9 cellular contexts compared by ENCODE assay signal in the genomic region with DNA sequence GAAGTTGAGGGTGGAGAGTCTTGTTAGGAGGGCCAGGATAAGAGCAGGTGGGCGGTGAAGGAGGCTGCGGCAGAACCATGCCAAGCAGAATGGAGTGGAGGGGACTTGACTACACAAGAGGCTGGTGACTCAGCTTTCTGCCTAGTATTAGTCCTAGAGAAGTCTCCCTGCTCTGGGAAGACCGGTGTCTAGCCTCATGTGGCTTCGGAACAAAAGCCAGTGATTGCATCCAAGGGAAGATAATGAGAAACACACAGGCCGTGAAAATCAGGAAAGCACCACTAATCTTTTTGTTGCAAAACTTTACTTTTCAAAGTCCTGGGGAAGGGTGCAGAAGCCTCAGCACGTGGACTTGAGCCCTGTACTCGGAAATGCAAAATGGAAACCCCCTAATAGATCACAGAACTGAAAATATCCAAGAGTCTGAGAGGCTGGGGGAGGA. TPM values are rescaled to one million over a fixed set of nuclear protein-coding genes. Genes with fewer than 3 reads are reported as not detected.
DNase-seq lines count a peak whose midpoint lies in the region; ATAC-seq, FAIRE-seq and TF ChIP-seq lines count a peak whose summit lies in the region.
"Had no signal": no experiment of that assay in that cellular context is flagged by ENCODE, and none has a peak within 500 bp of the region (broad histone marks: within the 10 kb centered on the region; RNA-seq: fewer than 3 reads in every experiment).

No MANE protein-coding gene starts in this region.

- H3K9ac ChIP-seq in OCI-LY3 (ENCODE audit: low read length), result no peak overlapping the region

- intact Hi-C loops in gastrocnemius medialis (cut with DNase I; ENCODE audit: low total_unique reads), result no loop called here
- intact Hi-C loops in PC-9 (cut with micrococcal nuclease; ENCODE audit: unreplicated experiment), result no loop called here

- CTCF ChIA-PET in PC-9 (lab: Charles Lee), result no interaction called here
- CTCF ChIA-PET in activated CD4-positive, alpha-beta T cell treated with anti-CD3 and anti-CD28 coated beads, Interleukin-2, amount 10 ng/mL, durations not matched to agents 7 days and 5 days (lab: Charles Lee), result no interaction called here

- no peak overlapping the region for H3K4me3 ChIP-seq in OCI-LY3 (ENCODE audit: low read length)
- H3K4me3 ChIP-seq in gastrocnemius medialis, result no peak overlapping the region
- no peak overlapping the region for H3K4me3 ChIP-seq in PC-9

- H3K79me2 ChIP-seq in OCI-LY3 (ENCODE audit: low read length) (no peaks in the 10 kb centered on the region), PC-9 (ENCODE audit: low read depth) (no peaks in the 10 kb centered on the region)

- no peaks in the 10 kb centered on the region for H4K20me1 ChIP-seq in OCI-LY3 (ENCODE audit: insufficient read depth, low read length)
- H4K20me1 ChIP-seq in PC-9 (ENCODE audit: insufficient read depth), result no peaks in the 10 kb centered on the region

- in situ Hi-C loops in gastrocnemius medialis (cut with MboI; ENCODE audit: low sequenced_read_pairs in 4 of 4), result no loop called here

- peaks cover 16% of the 10 kb centered on the region for H3K27me3 Mint-ChIP-seq in activated CD4-positive, alpha-beta T cell treated with anti-CD3 and anti-CD28 coated beads, Interleukin-2, amount 10 ng/mL, durations not matched to agents 7 days and 5 days

- peak; percentile 9 for FAIRE-seq in GM12891 (lab: Jason Lieb, UNC)

- H3K27ac ChIP-seq in OCI-LY3 (ENCODE audit: low read length), result no peak overlapping the region
- no peak overlapping the region for H3K27ac ChIP-seq in foreskin keratinocyte
- H3K27ac ChIP-seq in gastrocnemius medialis, result no peak overlapping the region
- H3K27ac ChIP-seq in PC-9, result no peak overlapping the region

- peak; percentile 82 for ATAC-seq in foreskin keratinocyte
- peak; percentile 66 to 90 for ATAC-seq in gastrocnemius medialis
- no peak for ATAC-seq in GM18873 (IDR thresholded peaks at IDR 0.05; ENCODE audit: low FRiP score, unreplicated experiment)
- ATAC-seq: activated T-cell treated with anti-CD3 and anti-CD28 coated beads, Interleukin-2, amount 50 U/mL, for 72 hours had no signal

- TF ChIP-seq POLR2A in GM12891 (IDR thresholded peaks at IDR 0.05; ENCODE audit: low read depth, low read length) (no peak), gastrocnemius medialis (IDR thresholded peaks at IDR 0.05) (no peak)

- no peaks in the 10 kb centered on the region for H3K4me1 Mint-ChIP-seq in activated CD4-positive, alpha-beta T cell treated with anti-CD3 and anti-CD28 coated beads, Interleukin-2, amount 10 ng/mL, durations not matched to agents 7 days and 5 days

- H3K4me2 ChIP-seq in OCI-LY3 (ENCODE audit: low read length) (peak overlapping the region; percentile 51), PC-9 (no peak overlapping the region)

- H3K27me3 ChIP-seq in OCI-LY3 (ENCODE audit: low read depth, low read length), result no peaks in the 10 kb centered on the region
- no peaks in the 10 kb centered on the region for H3K27me3 ChIP-seq in foreskin keratinocyte
- H3K27me3 ChIP-seq in gastrocnemius medialis, result no peaks in the 10 kb centered on the region
- H3K27me3 ChIP-seq in PC-9 (ENCODE audit: insufficient read depth, low read depth), result no peaks in the 10 kb centered on the region

- BruUV-seq in PC-9 (replicated peaks; lab: Mats Ljungman, UMichigan), result no TSS peak

- no peak for TF ChIP-seq CTCF in OCI-LY3 (IDR thresholded peaks at IDR 0.05; ENCODE audit: low read depth, low read length)
- TF ChIP-seq CTCF in foreskin keratinocyte (conservative IDR thresholded peaks at IDR 0.05), result no peak
- TF ChIP-seq CTCF in gastrocnemius medialis (IDR thresholded peaks at IDR 0.05 in 4 of 5, conservative IDR thresholded peaks at IDR 0.05 in 1 of 5), result no peak
- TF ChIP-seq CTCF in PC-9 (conservative IDR thresholded peaks at IDR 0.05), result no peak

- no peaks in the 10 kb centered on the region for H3F3A ChIP-seq in PC-9 (ENCODE audit: insufficient read depth, low read depth)

- H3K36me3 Mint-ChIP-seq in activated CD4-positive, alpha-beta T cell treated with anti-CD3 and anti-CD28 coated beads, Interleukin-2, amount 10 ng/mL, durations not matched to agents 7 days and 5 days (ENCODE audit: low read depth), result no peaks in the 10 kb centered on the region

- no peak overlapping the region for H3K4me3 Mint-ChIP-seq in activated CD4-positive, alpha-beta T cell treated with anti-CD3 and anti-CD28 coated beads, Interleukin-2, amount 10 ng/mL, durations not matched to agents 7 days and 5 days
- H3K4me3 Mint-ChIP-seq: activated T-cell treated with anti-CD3 and anti-CD28 coated beads, Interleukin-2, amount 50 U/mL, for 72 hours had no signal

- H3K27ac Mint-ChIP-seq in activated CD4-positive, alpha-beta T cell treated with anti-CD3 and anti-CD28 coated beads, Interleukin-2, amount 10 ng/mL, durations not matched to agents 7 days and 5 days, result no peak overlapping the region
- H3K27ac Mint-ChIP-seq: activated T-cell treated with anti-CD3 and anti-CD28 coated beads, Interleukin-2, amount 50 U/mL, for 72 hours had no signal

- H3K9me3 ChIP-seq in OCI-LY3 (ENCODE audit: insufficient read depth, low read length) (no peaks in the 10 kb centered on the region), gastrocnemius medialis (no peaks in the 10 kb centered on the region), PC-9 (ENCODE audit: insufficient read depth, low read depth) (0 out of 2 replicates have a peak, but pooled peaks cover 2% of the 10 kb centered on the region)

- H2AFZ ChIP-seq in OCI-LY3 (ENCODE audit: low read depth, low read length), result peak overlapping the region; percentile 34; the same call in 1 of the 2 replicates
- H2AFZ ChIP-seq in PC-9, result no peak overlapping the region

- H3K4me1 ChIP-seq in OCI-LY3 (ENCODE audit: low read length) (peaks cover 15% of the 10 kb centered on the region), foreskin keratinocyte (peaks cover 12% of the 10 kb centered on the region), gastrocnemius medialis (peaks cover 0 to 6% of the 10 kb centered on the region in 2 donors), PC-9 (replicated peaks; ENCODE audit: insufficient read depth) (no peaks in the 10 kb centered on the region)

- H3K9me2 ChIP-seq in PC-9 (ENCODE audit: insufficient read depth), result no peaks in the 10 kb centered on the region

- H3K36me3 ChIP-seq in OCI-LY3 (replicated peaks; ENCODE audit: low read depth, low read length) (no peaks in the 10 kb centered on the region), gastrocnemius medialis (no peaks in the 10 kb centered on the region), PC-9 (ENCODE audit: low read depth) (no peaks in the 10 kb centered on the region)

- DNase-seq in GM12891 (ENCODE audit: insufficient read length, low spot score) (no peak), foreskin keratinocyte (no peak), gastrocnemius medialis (peak; percentile 21 to 22), PC-9 (no peak)
- no peak for DNase-seq in effector CD8-positive, alpha-beta T cell (lab: John Stamatoyannopoulos, UW)
- no peak for DNase-seq in activated CD4-positive, alpha-beta T cell treated with anti-CD3 and anti-CD28 coated beads, Interleukin-2, amount 10 ng/mL, durations not matched to agents 7 days and 5 days
- DNase-seq: activated T-cell treated with anti-CD3 and anti-CD28 coated beads, Interleukin-2, amount 50 U/mL, for 72 hours had no signal

- no peaks in the 10 kb centered on the region for H3K9me3 Mint-ChIP-seq in activated CD4-positive, alpha-beta T cell treated with anti-CD3 and anti-CD28 coated beads, Interleukin-2, amount 10 ng/mL, durations not matched to agents 7 days and 5 days

- POLR2A ChIA-PET in PC-9 (lab: Charles Lee; ENCODE audit: unreplicated experiment), result no interaction called here
- POLR2A ChIA-PET in activated CD4-positive, alpha-beta T cell treated with anti-CD3 and anti-CD28 coated beads, Interleukin-2, amount 10 ng/mL, durations not matched to agents 7 days and 5 days (lab: Charles Lee), result no interaction called here

TF ChIP-seq in GM12891, 5 proteins besides CTCF, POLR2A, EP300 and RAD21:
- TF ChIP-seq POLR2AphosphoS5 (IDR thresholded peaks at IDR 0.05; ENCODE audit: low read depth, low read length), result no peak
- TF ChIP-seq SPI1 (IDR thresholded peaks at IDR 0.05; ENCODE audit: low read depth, low read length), result peak; percentile 46; the same call in 1 of the 2 replicates

RNA-seq across cellular contexts. Expression of a gene that starts 31.3 kb away (rescaled TPM):
- 4.9 TPM for polyA plus RNA-seq in GM12891 (2012; ENCODE audit: low read depth, missing spikeins)
- total RNA-seq in foreskin keratinocyte (0.18 and 0.41 TPM in 2 replicates), gastrocnemius medialis (10 to 100 TPM in 2 of 4 donors, 1 to 10 TPM in 2; 9.8 to 15.4 (median 10.6) TPM), PC-9 (2021) (0.05 and 0.35 TPM in 2 replicates)
- 0.03 and 0.06 TPM in 2 replicates for polyA plus RNA-seq in foreskin keratinocyte
- total RNA-seq in activated CD4-positive, alpha-beta T cell treated with anti-CD3 and anti-CD28 coated beads, Interleukin-2, amount 10 ng/mL, durations not matched to agents 7 days and 5 days, result under 1 TPM; 0.02 to 0.35 TPM

Comparison
In these comparisons a context has a peak if more than half of its experiments do, and no peak if none do; other contexts are left out.
1. DNase-seq: peak in gastrocnemius medialis (2 of 2); none in GM12891 (single experiment), foreskin keratinocyte (0 of 2), effector CD8-positive, alpha-beta T cell (single experiment), PC-9 (0 of 2) and activated CD4-positive, alpha-beta T cell treated with anti-CD3 and anti-CD28 coated beads, Interleukin-2, amount 10 ng/mL, durations not matched to agents 7 days and 5 days (single experiment).